ENCODE assay signal across 15 cellular contexts in the genomic region with DNA sequence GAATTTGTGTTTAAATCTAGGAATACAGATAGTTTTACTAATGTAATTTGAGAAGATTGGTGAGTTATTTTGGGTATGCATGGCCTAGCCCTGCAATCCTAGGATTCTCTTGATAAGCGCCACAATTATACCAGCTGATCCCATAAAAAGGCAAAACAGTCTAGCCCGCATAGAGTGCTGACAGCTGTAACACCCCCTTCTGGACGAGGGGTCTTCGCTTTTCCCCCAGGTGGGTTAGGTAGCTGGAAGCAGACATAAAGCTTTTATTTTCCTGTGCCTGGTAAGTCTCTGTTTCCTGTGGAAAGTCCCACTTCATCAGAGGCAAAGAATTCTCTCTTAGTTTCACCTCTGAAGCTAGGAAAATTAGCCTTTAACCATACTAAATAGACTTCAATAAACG.
A peak's percentile ranks its signal among the peaks of the same experiment; 100 is the strongest.
DNase-seq lines count a peak whose midpoint lies in the region; ATAC-seq and TF ChIP-seq lines count a peak whose summit lies in the region.
"Had no signal": no experiment of that assay in that cellular context is flagged by ENCODE, and none has a peak within 500 bp of the region (broad histone marks: within the 10 kb centered on the region; RNA-seq: fewer than 3 reads in every experiment).

No MANE protein-coding gene starts in this region.

- H3K27me3 ChIP-seq in body of pancreas (no peaks in the 10 kb centered on the region), aorta (ENCODE audit: control insufficient read depth in 1 of 2, insufficient read depth in 2 of 2, low read length in 1 of 2) (no peaks in the 10 kb centered on the region)
- H3K27me3 ChIP-seq: left lung, pancreas had no signal

- intact Hi-C loops in body of pancreas (cut with DNase I), result loop anchor here (10.0 kb wide), 1 partner anchor 105 kb away; the partner anchor contains the start of gene YPEL2
- intact Hi-C loops in aorta (cut with DNase I), result loop anchor here (1.0 to 10.0 kb wide), 5 partner anchors 43 to 127 kb away; no protein-coding TSS in a partner anchor

- H3K4me1 Mint-ChIP-seq in stimulated activated naive CD8-positive, alpha-beta T cell treated with anti-CD3 and anti-CD28 coated beads, Interleukin-15, Interleukin-2, amounts not matched to agents 100 ng/mL and 50 ng/mL, for 24 hours (ENCODE audit: low read depth), result peaks cover 59% of the 10 kb centered on the region
- peaks cover 28% of the 10 kb centered on the region for H3K4me1 Mint-ChIP-seq in nephron

- no peak for DNase-seq in stimulated activated naive CD8-positive, alpha-beta T cell treated with anti-CD3 and anti-CD28 coated beads, Interleukin-15, Interleukin-2, amounts not matched to agents 100 U/mL and 50 U/mL, for 24 hours
- DNase-seq in body of pancreas (no peak), aorta (no peak), DMS114 treated with DMSO at 0.1 percent for 48 hours (lab: John Stamatoyannopoulos, UW; ENCODE audit: unreplicated experiment) (no peak), DMS153 (lab: John Stamatoyannopoulos, UW) (no peak)
- no peak for DNase-seq in activated CD4-positive, CD25-positive, alpha-beta regulatory T cell treated with anti-CD3 and anti-CD28 coated beads, Interleukin-2, amount 50 U/mL, for 72 hours
- DNase-seq: cortex of kidney; left lung; NCI-H1436; pancreas; stimulated activated CD4-positive, alpha-beta T cell treated with anti-CD3 and anti-CD28 coated beads, Interleukin-4, amount 100 ng/mL, for 1 hour; stimulated activated naive CD4-positive, alpha-beta T cell treated with Interleukin-2 at 50 U/mL for 16 hours had no signal

- H3K27ac ChIP-seq in body of pancreas (peak overlapping the region in 3 of 4 donors; percentile 1 to 60 (median 59)), aorta (ENCODE audit: low read depth in 1 of 2, low read length in 2 of 2) (peak overlapping the region; percentile 89 to 96)
- H3K27ac ChIP-seq: left lung had no signal

- no peak for TF ChIP-seq POLR2A in body of pancreas (IDR thresholded peaks at IDR 0.05)

- H3K9me3 ChIP-seq in body of pancreas (no peaks in the 10 kb centered on the region), aorta (ENCODE audit: control insufficient read depth, low read length) (no peaks in the 10 kb centered on the region)
- H3K9me3 ChIP-seq: left lung, pancreas had no signal

- no peak for ATAC-seq in stimulated activated naive CD8-positive, alpha-beta T cell treated with anti-CD3 and anti-CD28 coated beads, Interleukin-15, Interleukin-2, amounts not matched to agents 100 U/mL and 50 U/mL, for 24 hours
- ATAC-seq in body of pancreas, result no peak
- ATAC-seq in aorta (ENCODE audit: low FRiP score), result no peak

- H3K27me3 Mint-ChIP-seq in stimulated activated naive CD8-positive, alpha-beta T cell treated with anti-CD3 and anti-CD28 coated beads, Interleukin-15, Interleukin-2, amounts not matched to agents 100 ng/mL and 50 ng/mL, for 24 hours, result no peaks in the 10 kb centered on the region
- no peaks in the 10 kb centered on the region for H3K27me3 Mint-ChIP-seq in nephron (ENCODE audit: low read depth)

- no peaks in the 10 kb centered on the region for H3K9me3 Mint-ChIP-seq in stimulated activated naive CD8-positive, alpha-beta T cell treated with anti-CD3 and anti-CD28 coated beads, Interleukin-15, Interleukin-2, amounts not matched to agents 100 ng/mL and 50 ng/mL, for 24 hours
- H3K9me3 Mint-ChIP-seq in nephron, result no peaks in the 10 kb centered on the region

- H3K36me3 ChIP-seq in body of pancreas (replicated peaks in 1 of 2; ENCODE audit: insufficient read depth in 1 of 2, low read depth in 2 of 2), result no peaks in the 10 kb centered on the region
- no peaks in the 10 kb centered on the region for H3K36me3 ChIP-seq in aorta (ENCODE audit: control insufficient read depth in 1 of 2, insufficient read depth in 2 of 2, low read length in 1 of 2)
- H3K36me3 ChIP-seq: left lung, pancreas had no signal

- no peaks in the 10 kb centered on the region for H3K36me3 Mint-ChIP-seq in stimulated activated naive CD8-positive, alpha-beta T cell treated with anti-CD3 and anti-CD28 coated beads, Interleukin-15, Interleukin-2, amounts not matched to agents 100 ng/mL and 50 ng/mL, for 24 hours (ENCODE audit: low read depth)
- no peaks in the 10 kb centered on the region for H3K36me3 Mint-ChIP-seq in nephron (ENCODE audit: low read depth)
- H3K36me3 Mint-ChIP-seq: CD14-positive monocyte had no signal

- TF ChIP-seq CTCF in body of pancreas (IDR thresholded peaks at IDR 0.05) (no peak), nephron (IDR thresholded peaks at IDR 0.05; ENCODE audit: unreplicated experiment in 3 of 3) (no peak)

- 61 to 62% methylated on average over 5 of the region's 5 CpGs for WGBS in body of pancreas, 2 donors
- WGBS in aorta, 2 donors, result 8 to 12% methylated on average over 5 of the region's 5 CpGs

- H3K4me1 ChIP-seq in body of pancreas, result peaks cover 21% of the 10 kb centered on the region
- peaks cover 7 to 8% of the 10 kb centered on the region in 2 donors for H3K4me1 ChIP-seq in aorta (ENCODE audit: control insufficient read depth in 1 of 2, insufficient read depth in 2 of 2, low read length in 2 of 2)

- peak overlapping the region; percentile 86 for H3K27ac Mint-ChIP-seq in stimulated activated naive CD8-positive, alpha-beta T cell treated with anti-CD3 and anti-CD28 coated beads, Interleukin-15, Interleukin-2, amounts not matched to agents 100 ng/mL and 50 ng/mL, for 24 hours
- peak overlapping the region; percentile 57 to 92 (median 91) for H3K27ac Mint-ChIP-seq in nephron

- H3K4me3 ChIP-seq in body of pancreas, result no peak overlapping the region
- no peak overlapping the region for H3K4me3 ChIP-seq in aorta (ENCODE audit: low read length in 2 of 2)
- H3K4me3 ChIP-seq: left lung, pancreas had no signal

- no peak overlapping the region for H3K4me3 Mint-ChIP-seq in stimulated activated naive CD8-positive, alpha-beta T cell treated with anti-CD3 and anti-CD28 coated beads, Interleukin-15, Interleukin-2, amounts not matched to agents 100 ng/mL and 50 ng/mL, for 24 hours
- no peak overlapping the region for H3K4me3 Mint-ChIP-seq in nephron
- H3K4me3 Mint-ChIP-seq: CD14-positive monocyte had no signal
